12 cellular contexts compared by ENCODE assay signal in genomic region chr18:23688528-23688927, GRCh38. TPM values are rescaled to one million over a fixed set of nuclear protein-coding genes. Genes with fewer than 3 reads are reported as not detected.
DNase-seq lines count a peak whose midpoint lies in the region; ATAC-seq and TF ChIP-seq lines count a peak whose summit lies in the region.
"Had no signal": no experiment of that assay in that cellular context is flagged by ENCODE, and none has a peak within 500 bp of the region (broad histone marks: within the 10 kb centered on the region; RNA-seq: fewer than 3 reads in every experiment).

No MANE protein-coding gene starts in this region.

- no peak for TF ChIP-seq POLR2A in upper lobe of left lung (IDR thresholded peaks at IDR 0.05)

- H3K9me3 Mint-ChIP-seq in MCF 10A (ENCODE audit: unreplicated experiment): no peaks in the 10 kb centered on the region
- H3K9me3 Mint-ChIP-seq: activated B cell treated with CpG ODN at 0.5 μM for 24 hours had no signal

- peak overlapping the region; percentile 89 for H3K4me2 ChIP-seq in SK-N-SH

- intact Hi-C loops in MCF 10A (cut with micrococcal nuclease): loop anchor here (5.0 kb wide), 1 partner anchor 51 kb away; no protein-coding TSS in a partner anchor

- TF ChIP-seq EP300 in SK-N-SH (IDR thresholded peaks at IDR 0.05; ENCODE audit: borderline replicate concordance in 1 of 2, low read depth in 1 of 2, low read length in 1 of 2): no peak
- TF ChIP-seq EP300 in upper lobe of left lung (IDR thresholded peaks at IDR 0.05): no peak

- H4K20me1 ChIP-seq in SK-N-SH (ENCODE audit: insufficient read depth): no peaks in the 10 kb centered on the region

- H3K9ac ChIP-seq in SK-N-SH (no peak overlapping the region), mucosa of rectum (ENCODE audit: low read depth in 1 of 2, low read length in 2 of 2) (no peak overlapping the region)

- no peaks in the 10 kb centered on the region for H3F3A ChIP-seq in SK-N-SH (replicated peaks; ENCODE audit: insufficient read depth)

- no peaks in the 10 kb centered on the region for H3K9me3 ChIP-seq in SK-N-SH
- H3K9me3 ChIP-seq in mucosa of rectum (ENCODE audit: control insufficient read depth in 2 of 2, low read length in 2 of 2): no peaks in the 10 kb centered on the region
- no peaks in the 10 kb centered on the region for H3K9me3 ChIP-seq in upper lobe of left lung

- ATAC-seq in SK-N-SH treated with all-trans-retinoic acid at 6 μM for 48 hours (no peak), upper lobe of left lung (ENCODE audit: low FRiP score in 2 of 2) (no peak)

- no peak overlapping the region for H3K27ac Mint-ChIP-seq in MCF 10A (ENCODE audit: low read depth, unreplicated experiment)
- H3K27ac Mint-ChIP-seq: activated B cell treated with CpG ODN at 0.5 μM for 24 hours had no signal

- DNase-seq in SK-N-SH: no peak
- no peak for DNase-seq in MCF 10A (ENCODE audit: unreplicated experiment)
- DNase-seq in upper lobe of left lung: no peak
- DNase-seq in stimulated activated CD4-positive, alpha-beta T cell treated with anti-CD3 and anti-CD28 coated beads, Interleukin-2, amount 100 ng/mL, for 48 hours: no peak
- no peak for DNase-seq in germinal center (ENCODE audit: low spot score)
- no peak for DNase-seq in SK-N-DZ (ENCODE audit: low spot score)
- DNase-seq: activated B cell treated with CpG ODN at 0.5 μM for 24 hours; effector CD8-positive, alpha-beta T cell; NCI-H446 treated with DMSO at 0.1 percent for 48 hours; RPMI8226 had no signal

- WGBS in SK-N-SH (ENCODE audit: low lambda C conversion rate): 58% methylated on average over 5 of the region's 5 CpGs
- 50% methylated on average over 5 of the region's 5 CpGs for WGBS in upper lobe of left lung, 2 donors

- H3K27me3 ChIP-seq in SK-N-SH (ENCODE audit: insufficient read depth) (no peaks in the 10 kb centered on the region), mucosa of rectum (ENCODE audit: control insufficient read depth in 2 of 2, insufficient read depth in 2 of 2, low read length in 2 of 2) (peaks cover 12 to 14% of the 10 kb centered on the region in 2 donors), upper lobe of left lung (peaks cover 0 to 15% (median 5%) of the 10 kb centered on the region in 4 donors)

- H3K27ac ChIP-seq in SK-N-SH (ENCODE audit: low read depth in 2 of 2, low read length in 1 of 2) (no peak overlapping the region), mucosa of rectum (ENCODE audit: low read depth in 2 of 2, low read length in 2 of 2) (no peak overlapping the region), upper lobe of left lung (peak overlapping the region in 2 of 4 donors; percentile 60 to 80)

- H3K36me3 ChIP-seq in SK-N-SH (replicated peaks in 1 of 2; ENCODE audit: control insufficient read depth in 1 of 2, insufficient read depth in 2 of 2, low read length in 1 of 2): no peaks in the 10 kb centered on the region
- no peaks in the 10 kb centered on the region for H3K36me3 ChIP-seq in mucosa of rectum (ENCODE audit: control insufficient read depth in 2 of 2, insufficient read depth in 2 of 2, low read length in 2 of 2)
- no peaks in the 10 kb centered on the region for H3K36me3 ChIP-seq in upper lobe of left lung

- H3K27me3 Mint-ChIP-seq in MCF 10A (ENCODE audit: insufficient read depth, unreplicated experiment): no peaks in the 10 kb centered on the region

- peak overlapping the region in 1 of 2 experiments; percentile 64; a peak in 1 of 4 replicates for H3K4me3 ChIP-seq in SK-N-SH (ENCODE audit: low read depth in 2 of 2, low read length in 1 of 2)
- H3K4me3 ChIP-seq in mucosa of rectum (ENCODE audit: low read length in 2 of 2): peak overlapping the region; percentile 62 to 70
- peak overlapping the region in 3 of 4 donors; percentile 60 to 65 (median 64) for H3K4me3 ChIP-seq in upper lobe of left lung

- H3K79me2 ChIP-seq in SK-N-SH (ENCODE audit: insufficient read depth): no peaks in the 10 kb centered on the region

- H3K4me3 Mint-ChIP-seq in MCF 10A (ENCODE audit: unreplicated experiment): peak overlapping the region; percentile 70

- CTCF ChIA-PET in SK-N-SH (lab: Yijun Ruan, JAX): interaction anchor here (2.2 kb wide), 1 partner anchor 15 kb away, joined by 12 read pairs; no protein-coding TSS in a partner anchor
- CTCF ChIA-PET in MCF 10A (lab: Yijun Ruan, JAX): interaction anchor here (0.6 to 1.4 kb wide), 4 partner anchors 15 to 255 kb away, joined by 3 to 6 read pairs (median 4); no protein-coding TSS in a partner anchor

- TF ChIP-seq RAD21 in SK-N-SH (IDR thresholded peaks at IDR 0.05; ENCODE audit: low read length): no peak

- TF ChIP-seq CTCF in SK-N-SH (IDR thresholded peaks at IDR 0.05) (no peak), MCF 10A (IDR thresholded peaks at IDR 0.05; ENCODE audit: unreplicated experiment) (no peak), upper lobe of left lung (IDR thresholded peaks at IDR 0.05) (no peak)

- H3K36me3 Mint-ChIP-seq in MCF 10A (ENCODE audit: insufficient read depth, unreplicated experiment): no peaks in the 10 kb centered on the region

- no peak overlapping the region for H2AFZ ChIP-seq in SK-N-SH (ENCODE audit: low read depth)

- peaks cover 3 to 10% of the 10 kb centered on the region in 2 experiments; a peak in 2 of 4 replicates for H3K4me1 ChIP-seq in SK-N-SH (ENCODE audit: control insufficient read depth in 1 of 2, insufficient read depth in 2 of 2, low read depth in 1 of 2, low read length in 1 of 2)
- H3K4me1 ChIP-seq in mucosa of rectum (ENCODE audit: control insufficient read depth in 2 of 2, insufficient read depth in 2 of 2, low read length in 2 of 2): peaks cover 3 to 14% of the 10 kb centered on the region in 2 donors
- peaks cover 14 to 25% (median 19%) of the 10 kb centered on the region in 4 donors for H3K4me1 ChIP-seq in upper lobe of left lung

- peaks cover 1% of the 10 kb centered on the region for H3K4me1 Mint-ChIP-seq in MCF 10A (ENCODE audit: insufficient read depth, unreplicated experiment)

- POLR2A ChIA-PET in SK-N-SH (lab: Yijun Ruan, JAX): no interaction called here
- POLR2A ChIA-PET in MCF 10A (lab: Yijun Ruan, JAX): interaction anchor here (1.4 kb wide), 1 partner anchor 62 kb away, joined by 5 read pairs; no protein-coding TSS in a partner anchor

- H3K9me2 ChIP-seq in SK-N-SH: no peaks in the 10 kb centered on the region

- no TSS peak for BruUV-seq in MCF 10A (replicated peaks; lab: Mats Ljungman, UMichigan)

TF ChIP-seq in SK-N-SH, 30 proteins besides CTCF, POLR2A, EP300 and RAD21 (continues in another document):
- TF ChIP-seq, protein P1, sequence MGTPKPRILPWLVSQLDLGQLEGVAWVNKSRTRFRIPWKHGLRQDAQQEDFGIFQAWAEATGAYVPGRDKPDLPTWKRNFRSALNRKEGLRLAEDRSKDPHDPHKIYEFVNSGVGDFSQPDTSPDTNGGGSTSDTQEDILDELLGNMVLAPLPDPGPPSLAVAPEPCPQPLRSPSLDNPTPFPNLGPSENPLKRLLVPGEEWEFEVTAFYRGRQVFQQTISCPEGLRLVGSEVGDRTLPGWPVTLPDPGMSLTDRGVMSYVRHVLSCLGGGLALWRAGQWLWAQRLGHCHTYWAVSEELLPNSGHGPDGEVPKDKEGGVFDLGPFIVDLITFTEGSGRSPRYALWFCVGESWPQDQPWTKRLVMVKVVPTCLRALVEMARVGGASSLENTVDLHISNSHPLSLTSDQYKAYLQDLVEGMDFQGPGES (IDR thresholded peaks at IDR 0.05; ENCODE audit: low read depth, low read length): no peak
- TF ChIP-seq EZH2phosphoT487 (IDR thresholded peaks at IDR 0.05; ENCODE audit: borderline replicate concordance, low read depth) (no peak), NRF1 (IDR thresholded peaks at IDR 0.05; ENCODE audit: low read depth, low read length) (no peak), RCOR1 (IDR thresholded peaks at IDR 0.05; ENCODE audit: low read length) (no peak)

TF ChIP-seq in SK-N-SH treated with all-trans-retinoic acid at 6 μM for 48 hours, 23 proteins besides CTCF, POLR2A, EP300 and RAD21 (continues in another document):
- TF ChIP-seq CSRNP3 (CRISPR knock-in tag; IDR thresholded peaks at IDR 0.05) (no peak), ZFP3 (CRISPR knock-in tag; IDR thresholded peaks at IDR 0.05) (no peak), OSR1 (CRISPR knock-in tag; IDR thresholded peaks at IDR 0.05) (no peak), CSDC2 (CRISPR knock-in tag; IDR thresholded peaks at IDR 0.05) (no peak), RARB (CRISPR knock-in tag; IDR thresholded peaks at IDR 0.05) (no peak), GLIS3 (CRISPR knock-in tag; IDR thresholded peaks at IDR 0.05) (no peak), SNAI2 (CRISPR knock-in tag; IDR thresholded peaks at IDR 0.05) (no peak), TCF4 (CRISPR knock-in tag; IDR thresholded peaks at IDR 0.05; ENCODE audit: borderline replicate concordance) (no peak), BACH2 (CRISPR knock-in tag; IDR thresholded peaks at IDR 0.05; ENCODE audit: borderline replicate concordance) (no peak)

RNA-seq across cellular contexts. Expression of gene LAMA3, which starts 0.7 kb away (rescaled TPM):
- 3.5 and 3.8 TPM in 2 replicates for polyA plus RNA-seq in SK-N-SH (2012; rRNA removed)
- polyA plus RNA-seq in SK-N-SH (2012; cell fraction: cytosol; rRNA removed): 2.5 and 3.2 TPM in 2 replicates
- 6.1 and 7.6 TPM in 2 replicates for polyA plus RNA-seq in SK-N-SH (2012; cell fraction: nucleus; rRNA removed)
- total RNA-seq in MCF 10A (2022): 269 and 371 TPM in 2 replicates
- total RNA-seq in upper lobe of left lung: 100 to 1,000 TPM in 4 of 6 donors, 10 to 100 TPM in 2; 88.2 to 202 (median 141) TPM
- polyA plus RNA-seq in SK-N-DZ (2014; cell fraction: cytosol; rRNA removed): 0.03 and 0.22 TPM in 2 replicates
- 0.43 and 0.59 TPM in 2 replicates for polyA plus RNA-seq in SK-N-DZ (2014; cell fraction: nucleus; rRNA removed)
- total RNA-seq: activated B cell treated with CpG ODN at 0.5 μM for 24 hours had no signal

RNA-seq across cellular contexts. Expression of gene ANKRD29, which starts 25.8 kb away (rescaled TPM):
- polyA plus RNA-seq in SK-N-SH (2012; rRNA removed): 8.2 and 10.0 TPM in 2 replicates
- polyA plus RNA-seq in SK-N-SH (2012; cell fraction: cytosol; rRNA removed): 7.6 and 7.9 TPM in 2 replicates
- polyA plus RNA-seq in SK-N-SH (2012; cell fraction: nucleus; rRNA removed): 24.1 and 24.5 TPM in 2 replicates
- total RNA-seq in MCF 10A (2022) (2.4 and 3.8 TPM in 2 replicates), upper lobe of left lung (100 to 1,000 TPM in 2 of 6 donors, 10 to 100 TPM in 4; 50.4 to 150 (median 85.8) TPM)
- polyA plus RNA-seq in SK-N-DZ (2014; cell fraction: cytosol; rRNA removed): 0.16 TPM in 1 of 2 replicates, not detected in the other
- not detected in 2 replicates for polyA plus RNA-seq in SK-N-DZ (2014; cell fraction: nucleus; rRNA removed)
- total RNA-seq: activated B cell treated with CpG ODN at 0.5 μM for 24 hours had no signal

Comparison
In these comparisons a context has a peak if more than half of its experiments do, and no peak if none do; other contexts are left out.
1. RNA of gene ANKRD29, which starts 25.8 kb away (total RNA-seq): 50.4 to 150 TPM in upper lobe of left lung; 2.4 to 3.8 TPM in MCF 10A; every median in the first group is over 10 times any median in the second.